In genomic region chr3:170046269-170047132, GRCh38 we compare ENCODE assay signal across 15 cellular contexts. TPM values are rescaled to one million over a fixed set of nuclear protein-coding genes. Genes with fewer than 3 reads are reported as not detected.
A peak's percentile ranks its signal among the peaks of the same experiment; 100 is the strongest.
DNase-seq lines count a peak whose midpoint lies in the region; ATAC-seq, FAIRE-seq and TF ChIP-seq lines count a peak whose summit lies in the region.
"Had no signal": no experiment of that assay in that cellular context is flagged by ENCODE, and none has a peak within 500 bp of the region (broad histone marks: within the 10 kb centered on the region; RNA-seq: fewer than 3 reads in every experiment).

No MANE protein-coding gene starts in this region.

- H3K4me2 ChIP-seq in MM.1S (ENCODE audit: low read depth, low read length) (peak overlapping the region; percentile 82), parathyroid adenoma (ENCODE audit: low read length) (peak overlapping the region; percentile 36)

- H3K27ac Mint-ChIP-seq in CD4-positive, alpha-beta T cell, result peak overlapping the region; percentile 35

- H3K27me3 Mint-ChIP-seq in CD4-positive, alpha-beta T cell, result no peaks in the 10 kb centered on the region

- H3K9me2 ChIP-seq in MM.1S (replicated peaks; ENCODE audit: insufficient read depth, low read length), result no peaks in the 10 kb centered on the region

- no peak for FAIRE-seq in kidney (lab: Jason Lieb, UNC)

- H2AFZ ChIP-seq in MM.1S (ENCODE audit: low read length) (no peak overlapping the region), parathyroid adenoma (no peak overlapping the region)

- no peak for TF ChIP-seq CTCF in CD4-positive, alpha-beta T cell (IDR thresholded peaks at IDR 0.05)
- TF ChIP-seq CTCF in MM.1S (IDR thresholded peaks at IDR 0.05; ENCODE audit: low read length) (no peak), kidney (IDR thresholded peaks at IDR 0.05; ENCODE audit: borderline replicate concordance, extremely low read depth, insufficient read depth) (no peak), parathyroid adenoma (IDR thresholded peaks at IDR 0.05) (no peak)

- H3F3A ChIP-seq in MM.1S (ENCODE audit: insufficient read depth, low read length), result peaks cover 44% of the 10 kb centered on the region

- H3K27ac ChIP-seq in CD4-positive, alpha-beta T cell (ENCODE audit: low read depth, low read length), result no peak overlapping the region
- H3K27ac ChIP-seq in MM.1S (ENCODE audit: low read length) (peak overlapping the region; percentile 91), kidney (ENCODE audit: low read depth in 2 of 2, low read length in 2 of 2) (peak overlapping the region; percentile 43 to 60), parathyroid adenoma (peak overlapping the region; percentile 93)
- H3K27ac ChIP-seq: coronary artery, esophagus squamous epithelium, vagina had no signal

- intact Hi-C loops in CD4-positive, alpha-beta T cell (cut with DNase I, micrococcal nuclease), result no loop called here
- intact Hi-C loops in kidney (cut with DNase I), result no loop called here

- no peaks in the 10 kb centered on the region for H3K36me3 ChIP-seq in MM.1S (replicated peaks; ENCODE audit: insufficient read depth, low read length)
- H3K36me3 ChIP-seq in kidney (ENCODE audit: control insufficient read depth in 1 of 2, insufficient read depth in 2 of 2, low read length in 2 of 2), result no peaks in the 10 kb centered on the region
- H3K36me3 ChIP-seq in parathyroid adenoma (ENCODE audit: control insufficient read depth, insufficient read depth, low read length), result no peaks in the 10 kb centered on the region
- H3K36me3 ChIP-seq: esophagus squamous epithelium, vagina had no signal

- ATAC-seq in CD4-positive, alpha-beta T cell (ENCODE audit: poor library complexity), result no peak
- no peak for ATAC-seq in GM21825 (IDR thresholded peaks at IDR 0.05; ENCODE audit: unreplicated experiment)

- peaks cover 6% of the 10 kb centered on the region for H3K36me3 Mint-ChIP-seq in CD4-positive, alpha-beta T cell (ENCODE audit: low read depth)

- 0 out of 2 replicates have a peak overlapping the region, but pooled peaks have one; percentile 22 for H3K4me3 ChIP-seq in MM.1S (ENCODE audit: low read length)
- H3K4me3 ChIP-seq in kidney (ENCODE audit: low read length in 2 of 2), result no peak overlapping the region
- H3K4me3 ChIP-seq in parathyroid adenoma (ENCODE audit: low read depth, low read length), result peak overlapping the region; percentile 23
- H3K4me3 ChIP-seq: coronary artery, esophagus squamous epithelium, vagina had no signal

- H3K9me3 Mint-ChIP-seq in CD4-positive, alpha-beta T cell, result no peaks in the 10 kb centered on the region

- peaks cover 18% of the 10 kb centered on the region for H3K4me1 Mint-ChIP-seq in CD4-positive, alpha-beta T cell (ENCODE audit: low read depth)

- no peak overlapping the region for H3K4me3 Mint-ChIP-seq in CD4-positive, alpha-beta T cell

- POLR2A ChIA-PET in CD4-positive, alpha-beta T cell (lab: Charles Lee), result no interaction called here

- H3K79me2 ChIP-seq in MM.1S (ENCODE audit: low read length), result peaks cover 64% of the 10 kb centered on the region
- H3K79me2 ChIP-seq in parathyroid adenoma, result peaks cover 38% of the 10 kb centered on the region

- H4K20me1 ChIP-seq in MM.1S (ENCODE audit: insufficient read depth, low read length), result no peaks in the 10 kb centered on the region

- DNase-seq in CD4-positive, alpha-beta T cell, result no peak
- DNase-seq in MM.1S (peak; percentile 35), kidney (no peak), T1000 (lab: John Stamatoyannopoulos, UW) (no peak), NCI-H2107 (lab: John Stamatoyannopoulos, UW) (no peak), cerebellar cortex (ENCODE audit: low spot score) (no peak)
- DNase-seq: activated T-cell treated with anti-CD3 and anti-CD28 coated beads for 4 hours, amniotic stem cell, esophagus squamous epithelium, HCEC 1CT, posterior cingulate gyrus had no signal

- CTCF ChIA-PET in CD4-positive, alpha-beta T cell (lab: Charles Lee), result interaction anchor here (1.2 to 1.4 kb wide), 2 partner anchors 12 to 40 kb away, joined by 3 read pairs; no protein-coding TSS in a partner anchor

- H3K4me1 ChIP-seq in MM.1S (ENCODE audit: low read length) (peaks cover 41% of the 10 kb centered on the region), kidney (ENCODE audit: control insufficient read depth in 1 of 2, insufficient read depth in 1 of 2, low read depth in 1 of 2, low read length in 2 of 2) (peaks cover 28 to 35% of the 10 kb centered on the region in 2 donors), parathyroid adenoma (peaks cover 54% of the 10 kb centered on the region)
- H3K4me1 ChIP-seq: vagina had no signal

- no peaks in the 10 kb centered on the region for H3K27me3 ChIP-seq in CD4-positive, alpha-beta T cell (ENCODE audit: control insufficient read depth, insufficient read depth, low read length)
- H3K27me3 ChIP-seq in MM.1S (replicated peaks; ENCODE audit: insufficient read depth, low read length), result no peaks in the 10 kb centered on the region
- H3K27me3 ChIP-seq in parathyroid adenoma (ENCODE audit: control insufficient read depth, insufficient read depth, low read length), result no peaks in the 10 kb centered on the region
- H3K27me3 ChIP-seq: vagina had no signal

- H3K9ac ChIP-seq in MM.1S (ENCODE audit: low read length) (peak overlapping the region; percentile 34; the same call in 1 of the 2 replicates), kidney (ENCODE audit: low read length in 2 of 2) (peak overlapping the region in 1 of 2 donors; percentile 9), parathyroid adenoma (no peak overlapping the region)

- no peaks in the 10 kb centered on the region for H3K9me3 ChIP-seq in CD4-positive, alpha-beta T cell (ENCODE audit: control insufficient read depth, low read length)
- H3K9me3 ChIP-seq in MM.1S (replicated peaks; ENCODE audit: insufficient read depth, low read length) (no peaks in the 10 kb centered on the region), kidney (ENCODE audit: control insufficient read depth in 1 of 2, low read length in 2 of 2) (no peaks in the 10 kb centered on the region), parathyroid adenoma (ENCODE audit: control insufficient read depth, low read length) (no peaks in the 10 kb centered on the region)
- H3K9me3 ChIP-seq: esophagus squamous epithelium, vagina had no signal

RNA-seq across cellular contexts. Expression of gene GPR160, which starts 8.7 kb away (rescaled TPM):
- total RNA-seq in CD4-positive, alpha-beta T cell, result 1 to 10 TPM; 5.7 TPM
- 24.9 TPM for total RNA-seq in kidney
- polyA plus RNA-seq in kidney (ENCODE audit: insufficient read depth, low read depth, low replicate concordance), result 23.7 TPM

Comparison
In these comparisons a context has a peak if more than half of its experiments do, and no peak if none do; other contexts are left out.
1. H3K4me3 ChIP-seq: peak in MM.1S (single experiment) and parathyroid adenoma (single experiment); none in kidney (0 of 2).